ENCODE assay signal across 21 cellular contexts in genomic region chr9:135144581-135145108, GRCh38. TPM values are rescaled to one million over a fixed set of nuclear protein-coding genes. Genes with fewer than 3 reads are reported as not detected.
A peak's percentile ranks its signal among the peaks of the same experiment; 100 is the strongest.
DNase-seq lines count a peak whose midpoint lies in the region; ATAC-seq and TF ChIP-seq lines count a peak whose summit lies in the region.
"Had no signal": no experiment of that assay in that cellular context is flagged by ENCODE, and none has a peak within 500 bp of the region (broad histone marks: within the 10 kb centered on the region; RNA-seq: fewer than 3 reads in every experiment).

No MANE protein-coding gene starts in this region.

- no peaks in the 10 kb centered on the region for H3K79me2 ChIP-seq in smooth muscle cell (ENCODE audit: low read depth)

- peaks cover 28% of the 10 kb centered on the region for H3K4me1 Mint-ChIP-seq in glutamatergic neuron (ENCODE audit: low read depth, unreplicated experiment)

- no peak overlapping the region for H3K9ac ChIP-seq in smooth muscle cell (ENCODE audit: low read depth)

- no peak overlapping the region for H3K4me2 ChIP-seq in smooth muscle cell

- H3K4me3 Mint-ChIP-seq in glutamatergic neuron (ENCODE audit: unreplicated experiment): peak overlapping the region; percentile 48
- H3K4me3 Mint-ChIP-seq: activated CD8-positive, alpha-beta T cell treated with anti-CD3 and anti-CD28 coated beads for 36 hours; activated T-cell treated with anti-CD3 and anti-CD28 coated beads, Interleukin-2, amount 50 U/mL, for 72 hours; nephron; T-helper 1 cell treated with Interleukin-12 subunit alpha and Interleukin-12 subunit beta and Interleukin-4 antibody, amounts not matched to agents 30 μg/mL and 1 μg/mL, for 36 hours had no signal

- H3K4me1 ChIP-seq in smooth muscle cell (ENCODE audit: low read depth): no peaks in the 10 kb centered on the region
- H3K4me1 ChIP-seq: foreskin keratinocyte had no signal

- no peak overlapping the region for H3K4me3 ChIP-seq in smooth muscle cell

- H3K36me3 ChIP-seq in smooth muscle cell (ENCODE audit: low read depth): no peaks in the 10 kb centered on the region
- H3K36me3 ChIP-seq: WERI-Rb-1 had no signal

- H3K36me3 Mint-ChIP-seq in glutamatergic neuron (ENCODE audit: unreplicated experiment): no peaks in the 10 kb centered on the region
- H3K36me3 Mint-ChIP-seq: activated naive CD4-positive, alpha-beta T cell treated with anti-CD3 and anti-CD28 coated beads, Interleukin-2, amount 50 U/mL, for 72 hours; brain had no signal

- no peak overlapping the region for H2AFZ ChIP-seq in smooth muscle cell (ENCODE audit: low read depth)

- no peak overlapping the region for H3K27ac ChIP-seq in smooth muscle cell (ENCODE audit: low read depth)
- H3K27ac ChIP-seq: 22Rv1, foreskin keratinocyte, WERI-Rb-1 had no signal

- H3F3A ChIP-seq in smooth muscle cell (ENCODE audit: low read depth): no peaks in the 10 kb centered on the region

- TF ChIP-seq CTCF in glutamatergic neuron (IDR thresholded peaks at IDR 0.05; ENCODE audit: partially characterized antibody, unreplicated experiment): no peak
- TF ChIP-seq CTCF in smooth muscle cell (IDR thresholded peaks at IDR 0.05; ENCODE audit: borderline replicate concordance, insufficient read depth, poor library complexity, severe bottlenecking): no peak

- H4K20me1 ChIP-seq in smooth muscle cell (ENCODE audit: low read depth): no peaks in the 10 kb centered on the region

- 76% methylated on average over 14 of the region's 16 CpGs for WGBS in smooth muscle cell (ENCODE audit: low lambda C conversion rate)

- peaks cover 12% of the 10 kb centered on the region for H3K27me3 Mint-ChIP-seq in glutamatergic neuron (ENCODE audit: unreplicated experiment)

- peak overlapping the region; percentile 74 for H3K27ac Mint-ChIP-seq in glutamatergic neuron (ENCODE audit: unreplicated experiment)
- H3K27ac Mint-ChIP-seq: activated CD8-positive, alpha-beta T cell treated with anti-CD3 and anti-CD28 coated beads for 36 hours; activated naive CD4-positive, alpha-beta T cell treated with anti-CD3 and anti-CD28 coated beads, Interleukin-2, amount 50 U/mL, for 72 hours; activated T-cell treated with anti-CD3 and anti-CD28 coated beads, Interleukin-2, amount 50 U/mL, for 72 hours; nephron; progenitor cell of endocrine pancreas; T-helper 1 cell treated with Interleukin-12 subunit alpha and Interleukin-12 subunit beta and Interleukin-4 antibody, amounts not matched to agents 30 μg/mL and 1 μg/mL, for 36 hours had no signal

- DNase-seq in DMS 273 (lab: John Stamatoyannopoulos, UW; ENCODE audit: unreplicated experiment): peak; percentile 73
- DNase-seq in DMS 273 treated with DMSO at 0.1 percent for 48 hours (lab: John Stamatoyannopoulos, UW): no peak
- peak; percentile 68 for DNase-seq in DMS79 (lab: John Stamatoyannopoulos, UW)
- peak; percentile 78 for DNase-seq in NCI-H345 treated with DMSO at 0.1 percent for 48 hours (lab: John Stamatoyannopoulos, UW; ENCODE audit: unreplicated experiment)
- no peak for DNase-seq in glutamatergic neuron
- no peak for DNase-seq in NAMALWA (ENCODE audit: low spot score)
- DNase-seq in smooth muscle cell (lab: John Stamatoyannopoulos, UW; ENCODE audit: unreplicated experiment): no peak
- DNase-seq: activated CD8-positive, alpha-beta T cell treated with anti-CD3 and anti-CD28 coated beads for 36 hours; activated T-cell treated with anti-CD3 and anti-CD28 coated beads, Interleukin-2, amount 50 U/mL, for 72 hours; C1 segment of cervical spinal cord; foreskin keratinocyte; kidney glomerular epithelial cell; NCI-H2029 treated with DMSO at 0.1 percent for 48 hours; WERI-Rb-1 had no signal

- H3K9me3 Mint-ChIP-seq in glutamatergic neuron (ENCODE audit: unreplicated experiment): peaks cover 8% of the 10 kb centered on the region
- H3K9me3 Mint-ChIP-seq: activated CD8-positive, alpha-beta T cell treated with anti-CD3 and anti-CD28 coated beads for 36 hours; activated T-cell treated with anti-CD3 and anti-CD28 coated beads, Interleukin-2, amount 50 U/mL, for 72 hours; T-helper 1 cell treated with Interleukin-12 subunit alpha and Interleukin-12 subunit beta and Interleukin-4 antibody, amounts not matched to agents 30 μg/mL and 1 μg/mL, for 36 hours had no signal

- no peaks in the 10 kb centered on the region for H3K9me3 ChIP-seq in smooth muscle cell (replicated peaks; ENCODE audit: low read depth)

- no peak for ATAC-seq in GM19351 (IDR thresholded peaks at IDR 0.05; ENCODE audit: unreplicated experiment)
- ATAC-seq: activated CD8-positive, alpha-beta T cell treated with anti-CD3 and anti-CD28 coated beads for 36 hours; activated naive CD4-positive, alpha-beta T cell treated with anti-CD3 and anti-CD28 coated beads, Interleukin-2, amount 50 U/mL, for 72 hours; activated T-cell treated with anti-CD3 and anti-CD28 coated beads, Interleukin-2, amount 50 U/mL, for 72 hours; foreskin keratinocyte had no signal

- H3K27me3 ChIP-seq in smooth muscle cell (ENCODE audit: low read depth): no peaks in the 10 kb centered on the region
- H3K27me3 ChIP-seq: foreskin keratinocyte had no signal

RNA-seq across cellular contexts. Expression of gene OLFM1, which starts 57.2 kb away (rescaled TPM):
- 387 TPM for total RNA-seq in glutamatergic neuron (ENCODE audit: unreplicated experiment)
- total RNA-seq in smooth muscle cell: 1.2 and 11.0 TPM in 2 replicates
- 3.7 and 4.5 TPM in 2 replicates for polyA plus RNA-seq in smooth muscle cell
- total RNA-seq: activated CD8-positive, alpha-beta T cell treated with anti-CD3 and anti-CD28 coated beads for 36 hours; activated naive CD4-positive, alpha-beta T cell treated with anti-CD3 and anti-CD28 coated beads, Interleukin-2, amount 50 U/mL, for 72 hours had no signal

Comparison
In these comparisons a context has a peak if more than half of its experiments do, and no peak if none do; other contexts are left out.
1. DNase-seq: peak in DMS 273 (single experiment), DMS79 (single experiment) and NCI-H345 treated with DMSO at 0.1 percent for 48 hours (single experiment); none in DMS 273 treated with DMSO at 0.1 percent for 48 hours (single experiment), glutamatergic neuron (single experiment), NAMALWA (single experiment) and smooth muscle cell (single experiment).
2. RNA of gene OLFM1, which starts 57.2 kb away (total RNA-seq): 387 TPM in glutamatergic neuron (single experiment); 1.2 to 11.0 TPM in smooth muscle cell; every median in the first group is over 10 times any median in the second.